22 cellular contexts compared by ENCODE assay signal in the genomic region with DNA sequence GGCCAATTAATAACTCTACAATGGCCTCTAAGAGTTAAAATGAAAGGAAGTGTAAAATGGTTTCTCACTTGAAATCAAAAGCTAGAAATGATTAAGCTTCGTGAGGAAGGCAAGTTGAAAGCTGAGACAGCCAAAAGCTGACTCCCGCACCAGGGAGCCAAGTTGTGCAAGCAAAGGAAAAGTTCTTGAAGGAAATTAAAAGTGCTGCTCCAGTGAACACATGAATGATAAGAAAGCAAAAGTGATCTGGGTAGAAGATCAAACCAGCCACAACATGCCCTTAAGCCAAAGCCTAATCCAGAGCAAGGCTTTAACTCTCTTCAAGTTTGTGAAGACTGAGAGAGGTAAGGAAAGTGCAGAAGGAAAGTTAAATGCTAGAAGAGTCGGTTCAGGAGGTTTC. TPM values are rescaled to one million over a fixed set of nuclear protein-coding genes. Genes with fewer than 3 reads are reported as not detected.
DNase-seq lines count a peak whose midpoint lies in the region; ATAC-seq and TF ChIP-seq lines count a peak whose summit lies in the region.
"Had no signal": no experiment of that assay in that cellular context is flagged by ENCODE, and none has a peak within 500 bp of the region (broad histone marks: within the 10 kb centered on the region; RNA-seq: fewer than 3 reads in every experiment).

No MANE protein-coding gene starts in this region.

- no peak overlapping the region for H4K8ac ChIP-seq in trophoblast cell (ENCODE audit: low read depth, low read length)

- H3K14ac ChIP-seq in trophoblast cell (ENCODE audit: low read length) = no peak overlapping the region

- DNase-seq in heart left ventricle = no peak
- no peak for DNase-seq in cardiac septum (ENCODE audit: low spot score)
- DNase-seq in lower lobe of right lung = no peak
- DNase-seq in PC-3 = no peak
- DNase-seq in trophoblast cell = no peak
- no peak for DNase-seq in DMS79 treated with DMSO at 0.1 percent for 48 hours (lab: John Stamatoyannopoulos, UW)
- DNase-seq in AG08396 (ENCODE audit: low spot score) = no peak
- DNase-seq: activated CD4-positive, alpha-beta T cell treated with anti-CD3 and anti-CD28 coated beads for 1 hour; activated CD8-positive, alpha-beta memory T cell treated with anti-CD3 and anti-CD28 coated beads, Interleukin-2, amount 10 ng/mL, durations not matched to agents 7 days and 5 days; DMS153; effector CD8-positive, alpha-beta T cell; foreskin keratinocyte; NCI-H1092 treated with DMSO at 0.1 percent for 48 hours; NCI-H2107; NCI-H524 treated with DMSO at 0.1 percent for 48 hours; OCI-M1; pancreas; SJCRH30; stimulated activated CD4-positive, alpha-beta T cell treated with anti-CD3 and anti-CD28 coated beads, Interleukin-2, amount 100 ng/mL, for 48 hours; T-helper 9 cell had no signal

- H2AK5ac ChIP-seq in trophoblast cell (ENCODE audit: low read length) = no peak overlapping the region

- no peak overlapping the region for H3K23ac ChIP-seq in trophoblast cell (ENCODE audit: low read length)

- ATAC-seq in heart left ventricle = no peak
- no peak for ATAC-seq in lower lobe of right lung
- ATAC-seq in PC-3 = no peak
- ATAC-seq: activated CD8-positive, alpha-beta memory T cell treated with anti-CD3 and anti-CD28 coated beads, Interleukin-2, amount 10 ng/mL, durations not matched to agents 7 days and 5 days; foreskin keratinocyte; pancreas had no signal

- no peak overlapping the region for H3K4me2 ChIP-seq in PC-3 (ENCODE audit: low read length)
- no peak overlapping the region for H3K4me2 ChIP-seq in trophoblast cell (ENCODE audit: low read length)

- WGBS in heart left ventricle, 4 donors = 35 to 53% (median 43%) methylated on average over 3 of the region's 3 CpGs
- WGBS in esophagus, 2 donors = 21 to 35% methylated on average over 3 of the region's 3 CpGs
- WGBS in trophoblast cell (ENCODE audit: extremely low coverage, insufficient coverage, insufficient read length) = no CpG with 5 or more reads among the region's 3 CpGs

- intact Hi-C loops in heart left ventricle (cut with DNase I) = no loop called here
- intact Hi-C loops in cardiac septum (cut with DNase I) = no loop called here
- intact Hi-C loops in lower lobe of right lung (cut with DNase I) = no loop called here
- intact Hi-C loops in PC-3 (cut with micrococcal nuclease) = no loop called here

- no peaks in the 10 kb centered on the region for H3F3A ChIP-seq in PC-3 (ENCODE audit: low read length, unreplicated experiment)

- no peaks in the 10 kb centered on the region for H4K20me1 ChIP-seq in PC-3 (ENCODE audit: low read length)

- H3K4me1 ChIP-seq in heart left ventricle (peaks cover 0 to 52% (median 9%) of the 10 kb centered on the region in 12 donors), esophagus (ENCODE audit: control insufficient read depth in 2 of 2, insufficient read depth in 2 of 2, low read length in 1 of 2) (no peaks in the 10 kb centered on the region), lower lobe of right lung (peaks cover 19% of the 10 kb centered on the region), PC-3 (ENCODE audit: insufficient read depth, low read length) (no peaks in the 10 kb centered on the region), trophoblast cell (ENCODE audit: control insufficient read depth in 1 of 2, insufficient read depth in 2 of 2, low read length in 2 of 2) (no peaks in the 10 kb centered on the region)
- H3K4me1 ChIP-seq: foreskin keratinocyte, pancreas had no signal

- no peak overlapping the region for H2BK12ac ChIP-seq in trophoblast cell (ENCODE audit: low read length)

- no peak overlapping the region for H2AFZ ChIP-seq in PC-3 (ENCODE audit: low read length)
- no peak overlapping the region for H2AFZ ChIP-seq in trophoblast cell (ENCODE audit: insufficient read depth, low read length, poor library complexity)

- no peaks in the 10 kb centered on the region for H3K36me3 ChIP-seq in heart left ventricle
- H3K36me3 ChIP-seq in esophagus (ENCODE audit: control insufficient read depth in 2 of 2, insufficient read depth in 2 of 2, low read length in 1 of 2) = no peaks in the 10 kb centered on the region
- no peaks in the 10 kb centered on the region for H3K36me3 ChIP-seq in lower lobe of right lung
- H3K36me3 ChIP-seq in PC-3 (ENCODE audit: low read depth, low read length) = no peaks in the 10 kb centered on the region
- H3K36me3 ChIP-seq in trophoblast cell (ENCODE audit: control insufficient read depth in 1 of 2, insufficient read depth in 2 of 2, low read length in 2 of 2) = no peaks in the 10 kb centered on the region
- H3K36me3 ChIP-seq: pancreas had no signal

- H4K12ac ChIP-seq in trophoblast cell (ENCODE audit: low read depth, low read length) = no peak overlapping the region

- no peak overlapping the region for H2BK5ac ChIP-seq in trophoblast cell (ENCODE audit: low read depth, low read length, poor library complexity)

- TF ChIP-seq CTCF in heart left ventricle (IDR thresholded peaks at IDR 0.05) (no peak), lower lobe of right lung (IDR thresholded peaks at IDR 0.05) (no peak), PC-3 (conservative IDR thresholded peaks at IDR 0.05; ENCODE audit: low read depth, low read length) (no peak)

- H3K27me3 ChIP-seq in heart left ventricle (no peaks in the 10 kb centered on the region), esophagus (ENCODE audit: control insufficient read depth in 1 of 2, insufficient read depth in 2 of 2, low read length in 2 of 2) (no peaks in the 10 kb centered on the region), lower lobe of right lung (ENCODE audit: low read depth) (no peaks in the 10 kb centered on the region), PC-3 (ENCODE audit: low read length) (no peaks in the 10 kb centered on the region), trophoblast cell (ENCODE audit: insufficient read depth, low read length) (no peaks in the 10 kb centered on the region)
- H3K27me3 ChIP-seq: foreskin keratinocyte, pancreas, SJCRH30 had no signal

- TF ChIP-seq POLR2A in heart left ventricle (IDR thresholded peaks at IDR 0.05) = no peak

- H3K27ac ChIP-seq in heart left ventricle (peak overlapping the region in 9 of 12 donors; percentile 5 to 53 (median 28)), esophagus (ENCODE audit: low read depth in 2 of 2, low read length in 1 of 2) (peak overlapping the region; percentile 30 to 63), lower lobe of right lung (peak overlapping the region; percentile 46), PC-3 (ENCODE audit: low read length) (no peak overlapping the region), trophoblast cell (ENCODE audit: low read depth, low read length) (no peak overlapping the region)
- H3K27ac ChIP-seq: foreskin keratinocyte, pancreas, SJCRH30 had no signal

- no peak overlapping the region for H3K4ac ChIP-seq in trophoblast cell (ENCODE audit: low read depth, low read length)

- no peak overlapping the region for H3K18ac ChIP-seq in trophoblast cell (ENCODE audit: low read length)

- H3K9me2 ChIP-seq in PC-3 (replicated peaks; ENCODE audit: low read length) = no peaks in the 10 kb centered on the region

- no TSS peak for BruUV-seq in PC-3 (replicated peaks; lab: Mats Ljungman, UMichigan)

- no peak overlapping the region for H3K9ac ChIP-seq in PC-3 (ENCODE audit: low read length)
- H3K9ac ChIP-seq in trophoblast cell (ENCODE audit: low read length) = no peak overlapping the region

- no peaks in the 10 kb centered on the region for H3K79me1 ChIP-seq in trophoblast cell (ENCODE audit: low read length)

- CTCF ChIA-PET in PC-3 (lab: Charles Lee) = no interaction called here

- no peaks in the 10 kb centered on the region for H3K9me3 ChIP-seq in heart left ventricle
- H3K9me3 ChIP-seq in esophagus (ENCODE audit: control insufficient read depth in 2 of 2, insufficient read depth in 1 of 2, low read depth in 1 of 2, low read length in 1 of 2) = no peaks in the 10 kb centered on the region
- no peaks in the 10 kb centered on the region for H3K9me3 ChIP-seq in lower lobe of right lung
- no peaks in the 10 kb centered on the region for H3K9me3 ChIP-seq in PC-3 (ENCODE audit: low read length)
- no peaks in the 10 kb centered on the region for H3K9me3 ChIP-seq in trophoblast cell (ENCODE audit: insufficient read depth, low read depth, low read length)
- H3K9me3 ChIP-seq: pancreas, SJCRH30 had no signal

- H3K79me2 ChIP-seq in PC-3 (ENCODE audit: low read length) (no peaks in the 10 kb centered on the region), trophoblast cell (ENCODE audit: control insufficient read depth, insufficient read depth, low read length, poor library complexity) (no peaks in the 10 kb centered on the region)

- no peak overlapping the region for H2BK120ac ChIP-seq in trophoblast cell (ENCODE audit: insufficient read depth, low read length, poor library complexity)

- POLR2A ChIA-PET in PC-3 (lab: Charles Lee; ENCODE audit: unreplicated experiment) = interaction anchor here (0.7 kb wide), 1 partner anchor 1304 kb away, joined by 3 read pairs; no protein-coding TSS in a partner anchor

- H3K4me3 ChIP-seq in heart left ventricle (no peak overlapping the region), esophagus (ENCODE audit: low read depth in 1 of 2, low read length in 2 of 2) (no peak overlapping the region), lower lobe of right lung (no peak overlapping the region), PC-3 (ENCODE audit: low read length) (no peak overlapping the region), trophoblast cell (ENCODE audit: low read depth, low read length) (no peak overlapping the region)
- H3K4me3 ChIP-seq: pancreas, SJCRH30 had no signal

- no peak overlapping the region for H4K91ac ChIP-seq in trophoblast cell (ENCODE audit: low read depth, low read length)

RNA-seq across cellular contexts. Expression of gene CYYR1, which starts 22.7 kb away (rescaled TPM):
- total RNA-seq in heart left ventricle = 10 to 100 TPM; 12.1 to 37.6 (median 16.9) TPM
- polyA plus RNA-seq in heart left ventricle = 10 to 100 TPM; 17.2 to 21.9 TPM
- total RNA-seq in cardiac septum = 13.8 TPM
- 1 to 10 TPM; 4.0 to 4.2 TPM for polyA plus RNA-seq in esophagus
- 28.1 TPM for total RNA-seq in lower lobe of right lung
- not detected in 2 replicates for total RNA-seq in PC-3 (2014; rRNA removed)
- 12.7 and 13.1 TPM in 2 replicates for polyA plus RNA-seq in trophoblast cell (2013)
- total RNA-seq: A172; activated CD8-positive, alpha-beta memory T cell treated with anti-CD3 and anti-CD28 coated beads, Interleukin-2, amount 10 ng/mL, durations not matched to agents 7 days and 5 days had no signal

Comparison
In these comparisons a context has a peak if more than half of its experiments do, and no peak if none do; other contexts are left out.
1. H3K27ac ChIP-seq: peak in heart left ventricle (9 of 12), esophagus (2 of 2) and lower lobe of right lung (single experiment); none in PC-3 (single experiment) and trophoblast cell (single experiment).
2. RNA of gene CYYR1, which starts 22.7 kb away (total RNA-seq): 28.1 TPM in lower lobe of right lung (single experiment), 12.1 to 37.6 TPM in heart left ventricle and 13.8 TPM in cardiac septum (single experiment); not detected in PC-3; every median in the first group is over 10 times any median in the second.